In the genomic region with DNA sequence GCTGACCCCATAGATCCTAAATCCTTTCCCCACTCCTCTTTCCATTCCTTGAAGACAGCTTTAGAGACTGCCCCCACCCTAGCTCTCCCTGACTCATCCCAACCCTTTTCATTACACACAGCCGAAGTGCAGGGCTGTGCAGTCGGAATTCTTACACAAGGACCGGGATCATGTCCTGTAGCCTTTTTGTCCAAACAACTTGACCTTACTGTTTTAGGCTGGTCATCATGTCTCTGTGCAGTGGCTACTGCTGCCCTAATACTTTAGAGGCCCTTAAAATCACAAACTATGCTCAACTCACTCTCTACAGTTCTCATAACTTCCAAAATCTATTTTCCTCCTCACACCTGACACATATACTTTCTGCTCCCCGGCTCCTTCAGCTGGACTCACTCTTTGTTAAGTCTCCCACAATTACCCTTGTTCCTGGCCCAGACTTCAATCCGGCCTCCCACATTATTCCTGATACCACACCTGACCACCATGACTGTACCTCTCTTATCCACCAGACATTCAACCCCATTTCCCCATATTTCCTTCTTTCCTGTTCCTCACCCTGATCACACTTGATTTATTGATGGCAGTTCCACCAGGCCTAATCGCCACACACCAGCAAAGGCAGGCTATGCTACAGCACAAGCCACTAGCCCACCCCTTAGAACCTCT, we compare ENCODE assay signal across 1 cellular context. TPM values are rescaled to one million over a fixed set of nuclear protein-coding genes. Genes with fewer than 3 reads are reported as not detected.
"Had no signal": no experiment of that assay in that cellular context is flagged by ENCODE, and none has a peak within 500 bp of the region (broad histone marks: within the 10 kb centered on the region; RNA-seq: fewer than 3 reads in every experiment).

No MANE protein-coding gene starts in this region.

RNA-seq across cellular contexts. Expression of a gene that starts 19.8 kb away (rescaled TPM):
- total RNA-seq: LHCN-M2 had no signal
